13 cellular contexts compared by ENCODE assay signal in the genomic region with DNA sequence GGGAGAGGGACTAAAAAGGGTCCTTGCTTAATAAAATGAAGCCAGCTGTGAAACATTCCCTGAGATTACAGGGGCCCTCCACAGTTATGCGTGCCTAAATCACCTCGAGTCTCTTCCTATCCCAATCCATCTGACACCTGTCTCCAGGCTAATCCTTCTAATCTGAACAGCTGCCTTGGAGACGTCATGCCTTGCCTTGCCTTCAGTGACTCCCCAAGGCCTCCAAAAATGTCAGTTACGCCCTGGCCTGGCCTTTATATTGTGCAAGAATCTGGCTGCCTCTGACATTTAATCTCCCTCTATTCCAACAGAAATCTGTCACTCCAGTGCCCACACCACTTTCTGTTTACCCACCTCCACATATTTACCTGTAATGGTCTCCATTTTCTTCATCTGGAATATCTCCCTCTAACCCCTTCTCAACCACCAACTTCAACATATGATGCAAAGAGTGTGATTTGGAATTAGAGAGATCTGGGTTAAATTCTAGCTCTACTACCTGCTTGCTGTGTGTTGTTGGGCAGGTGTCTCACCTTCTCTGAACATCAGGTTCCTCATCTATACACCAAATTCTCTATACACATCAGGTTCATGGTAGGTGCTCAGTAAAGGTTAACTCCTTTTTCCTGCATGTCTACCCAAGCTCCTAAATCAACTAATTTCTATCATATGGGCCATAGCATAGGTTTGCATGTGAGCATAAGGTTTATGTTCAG. TPM values are rescaled to one million over a fixed set of nuclear protein-coding genes. Genes with fewer than 3 reads are reported as not detected.
DNase-seq lines count a peak whose midpoint lies in the region; ATAC-seq and TF ChIP-seq lines count a peak whose summit lies in the region.
"Had no signal": no experiment of that assay in that cellular context is flagged by ENCODE, and none has a peak within 500 bp of the region (broad histone marks: within the 10 kb centered on the region; RNA-seq: fewer than 3 reads in every experiment).

No MANE protein-coding gene starts in this region.

- peak overlapping the region in 1 of 2 experiments; percentile 0; a peak in 1 of 4 replicates for H4K8ac ChIP-seq in IMR-90 (ENCODE audit: low read depth in 2 of 2, low read length in 2 of 2)

- H2BK20ac ChIP-seq in IMR-90 (ENCODE audit: low read depth, low read length): peak overlapping the region; percentile 62

- POLR2A ChIA-PET in IMR-90 (lab: Charles Lee; ENCODE audit: unreplicated experiment): no interaction called here

- H2BK5ac ChIP-seq in IMR-90 (ENCODE audit: low read depth, low read length, poor library complexity, severe bottlenecking): peak overlapping the region; percentile 6

- BruUV-seq in IMR-90 (replicated peaks; lab: Mats Ljungman, UMichigan): no TSS peak

- H2BK120ac ChIP-seq in IMR-90 (ENCODE audit: low read depth, low read length): peak overlapping the region; percentile 38

- peak overlapping the region; percentile 19; the same call in 2 of the 3 replicates for H2BK15ac ChIP-seq in IMR-90 (ENCODE audit: low read depth, low read length)

- H3K4me1 ChIP-seq in IMR-90 (ENCODE audit: control insufficient read depth, insufficient read depth, low read length): peaks cover 12% of the 10 kb centered on the region
- peaks cover 9 to 19% of the 10 kb centered on the region in 2 donors for H3K4me1 ChIP-seq in adrenal gland (replicated peaks in 1 of 2)
- peaks cover 0 to 30% (median 3%) of the 10 kb centered on the region in 3 donors for H3K4me1 ChIP-seq in gastroesophageal sphincter
- H3K4me1 ChIP-seq in subcutaneous abdominal adipose tissue (ENCODE audit: control insufficient read depth in 5 of 5, insufficient read depth in 5 of 5, low read length in 5 of 5): peaks cover 10 to 26% (median 16%) of the 10 kb centered on the region in 5 donors
- H3K4me1 ChIP-seq: Caco-2 had no signal

- TF ChIP-seq POLR2A in IMR-90 (IDR thresholded peaks at IDR 0.05; ENCODE audit: low read depth, low read length) (no peak), adrenal gland (IDR thresholded peaks at IDR 0.05) (no peak), gastroesophageal sphincter (IDR thresholded peaks at IDR 0.05) (no peak)

- ATAC-seq in IMR-90 (ENCODE audit: low read depth): no peak
- ATAC-seq in gastroesophageal sphincter: peak; percentile 90
- no peak for ATAC-seq in HG02588 (IDR thresholded peaks at IDR 0.05; ENCODE audit: unreplicated experiment)
- ATAC-seq in GM18868 (IDR thresholded peaks at IDR 0.05; ENCODE audit: unreplicated experiment): no peak
- ATAC-seq in activated CD8-positive, alpha-beta memory T cell treated with anti-CD3 and anti-CD28 coated beads, Interleukin-2, amount 10 ng/mL, durations not matched to agents 7 days and 5 days: no peak
- ATAC-seq: activated T-cell treated with anti-CD3 and anti-CD28 coated beads, Interleukin-2, amount 50 U/mL, for 72 hours had no signal

- no peaks in the 10 kb centered on the region for H4K20me1 ChIP-seq in IMR-90 (ENCODE audit: insufficient read depth, low read length)

- no peak for TF ChIP-seq EP300 in gastroesophageal sphincter (IDR thresholded peaks at IDR 0.05)

- CTCF ChIA-PET in IMR-90 (lab: Yijun Ruan, JAX): interaction anchor here (0.9 to 1.4 kb wide), 3 partner anchors 12 to 88 kb away, joined by 3 read pairs; no protein-coding TSS in a partner anchor
- CTCF ChIA-PET in activated CD8-positive, alpha-beta memory T cell treated with anti-CD3 and anti-CD28 coated beads, Interleukin-2, amount 10 ng/mL, durations not matched to agents 7 days and 5 days (lab: Charles Lee): interaction anchor here (1.2 to 1.4 kb wide), 2 partner anchors 12 to 15 kb away, joined by 3 to 4 read pairs; no protein-coding TSS in a partner anchor

- no peaks in the 10 kb centered on the region for H3K36me3 Mint-ChIP-seq in activated CD8-positive, alpha-beta memory T cell treated with anti-CD3 and anti-CD28 coated beads, Interleukin-2, amount 10 ng/mL, durations not matched to agents 7 days and 5 days

- peak overlapping the region; percentile 28; the same call in 1 of the 2 replicates for H3K4ac ChIP-seq in IMR-90 (ENCODE audit: low read depth, low read length)

- DNase-seq in IMR-90 (no peak), adrenal gland (peak; percentile 51 to 86 (median 83)), NCI-H526 (lab: John Stamatoyannopoulos, UW) (no peak)
- DNase-seq in activated CD8-positive, alpha-beta memory T cell treated with anti-CD3 and anti-CD28 coated beads, Interleukin-2, amount 10 ng/mL, durations not matched to agents 7 days and 5 days: no peak
- DNase-seq: activated T-cell treated with anti-CD3 and anti-CD28 coated beads, Interleukin-2, amount 50 U/mL, for 72 hours; Caco-2; GOT3; sigmoid colon had no signal

- H3K27ac Mint-ChIP-seq in activated CD8-positive, alpha-beta memory T cell treated with anti-CD3 and anti-CD28 coated beads, Interleukin-2, amount 10 ng/mL, durations not matched to agents 7 days and 5 days: no peak overlapping the region
- H3K27ac Mint-ChIP-seq: activated T-cell treated with anti-CD3 and anti-CD28 coated beads, Interleukin-2, amount 50 U/mL, for 72 hours had no signal

- no peaks in the 10 kb centered on the region for H3K9me3 Mint-ChIP-seq in activated CD8-positive, alpha-beta memory T cell treated with anti-CD3 and anti-CD28 coated beads, Interleukin-2, amount 10 ng/mL, durations not matched to agents 7 days and 5 days (ENCODE audit: low read depth)
- H3K9me3 Mint-ChIP-seq: activated T-cell treated with anti-CD3 and anti-CD28 coated beads, Interleukin-2, amount 50 U/mL, for 72 hours had no signal

- H3K23ac ChIP-seq in IMR-90 (ENCODE audit: low read depth, low read length): no peak overlapping the region

- no peaks in the 10 kb centered on the region for H3K9me3 ChIP-seq in IMR-90 (ENCODE audit: control insufficient read depth, insufficient read depth, low read length)
- no peaks in the 10 kb centered on the region for H3K9me3 ChIP-seq in adrenal gland (replicated peaks in 1 of 3)
- H3K9me3 ChIP-seq in gastroesophageal sphincter: no peaks in the 10 kb centered on the region
- peaks cover 0 to 6% (median 0%) of the 10 kb centered on the region in 5 donors for H3K9me3 ChIP-seq in subcutaneous abdominal adipose tissue (ENCODE audit: control insufficient read depth in 5 of 5, low read length in 5 of 5)
- H3K9me3 ChIP-seq: Caco-2, sigmoid colon had no signal

- no peaks in the 10 kb centered on the region for H3K79me1 ChIP-seq in IMR-90 (ENCODE audit: low read depth in 1 of 2, low read length in 2 of 2)

- H3K27ac ChIP-seq in IMR-90 (ENCODE audit: insufficient read depth, low read length) (no peak overlapping the region), adrenal gland (peak overlapping the region in 2 of 5 donors; percentile 30 to 69), gastroesophageal sphincter (peak overlapping the region in 2 of 4 donors; percentile 12 to 28), subcutaneous abdominal adipose tissue (ENCODE audit: low read depth, low read length) (peak overlapping the region; percentile 53)
- H3K27ac ChIP-seq: brain microvascular endothelial cell had no signal

- TF ChIP-seq CTCF in IMR-90 (conservative IDR thresholded peaks at IDR 0.05; ENCODE audit: low read depth, low read length) (no peak), adrenal gland (IDR thresholded peaks at IDR 0.05) (no peak), gastroesophageal sphincter (IDR thresholded peaks at IDR 0.05) (no peak)

- no peaks in the 10 kb centered on the region for H3K27me3 ChIP-seq in IMR-90 (ENCODE audit: control insufficient read depth, insufficient read depth, low read length)
- no peaks in the 10 kb centered on the region for H3K27me3 ChIP-seq in adrenal gland
- no peaks in the 10 kb centered on the region for H3K27me3 ChIP-seq in gastroesophageal sphincter
- no peaks in the 10 kb centered on the region for H3K27me3 ChIP-seq in subcutaneous abdominal adipose tissue (ENCODE audit: control insufficient read depth in 5 of 5, insufficient read depth in 4 of 5, low read length in 5 of 5)
- H3K27me3 ChIP-seq: brain microvascular endothelial cell, sigmoid colon had no signal

- no peak overlapping the region for H3K4me3 ChIP-seq in IMR-90 (ENCODE audit: insufficient read depth, low read depth, low read length)
- no peak overlapping the region for H3K4me3 ChIP-seq in adrenal gland
- no peak overlapping the region for H3K4me3 ChIP-seq in gastroesophageal sphincter
- no peak overlapping the region for H3K4me3 ChIP-seq in subcutaneous abdominal adipose tissue (ENCODE audit: low read depth in 1 of 5, low read length in 5 of 5)
- H3K4me3 ChIP-seq: sigmoid colon had no signal

- no peak for TF ChIP-seq RAD21 in IMR-90 (IDR thresholded peaks at IDR 0.05; ENCODE audit: low read length)

- H4K91ac ChIP-seq in IMR-90 (ENCODE audit: insufficient read depth, low read depth, low read length): peak overlapping the region; percentile 46

- dilution Hi-C loops in IMR-90 (cut with HindIII; ENCODE audit: low sequenced_read_pairs, unreplicated experiment): no loop called here

- H2AK5ac ChIP-seq in IMR-90 (ENCODE audit: low read depth, low read length): peak overlapping the region; percentile 6; the same call in 1 of the 2 replicates

- H3K9ac ChIP-seq in IMR-90 (ENCODE audit: low read depth, low read length): no peak overlapping the region
- peak overlapping the region in 1 of 5 donors; percentile 54 for H3K9ac ChIP-seq in subcutaneous abdominal adipose tissue (ENCODE audit: low read length in 5 of 5)

- H3K36me3 ChIP-seq in IMR-90 (ENCODE audit: control insufficient read depth, insufficient read depth, low read length) (no peaks in the 10 kb centered on the region), adrenal gland (replicated peaks in 1 of 2) (no peaks in the 10 kb centered on the region), gastroesophageal sphincter (no peaks in the 10 kb centered on the region), subcutaneous abdominal adipose tissue (ENCODE audit: control insufficient read depth in 5 of 5, insufficient read depth in 5 of 5, low read length in 5 of 5) (no peaks in the 10 kb centered on the region)
- H3K36me3 ChIP-seq: brain microvascular endothelial cell, sigmoid colon had no signal

- H2AFZ ChIP-seq in IMR-90 (replicated peaks; ENCODE audit: low read length, poor library complexity): no peak overlapping the region

- no peak overlapping the region for H4K5ac ChIP-seq in IMR-90 (ENCODE audit: low read depth, low read length)

- peaks cover 10% of the 10 kb centered on the region for H3K9me1 ChIP-seq in IMR-90 (ENCODE audit: insufficient read depth, low read length)

- no peak overlapping the region for H3K4me2 ChIP-seq in IMR-90 (ENCODE audit: low read depth, low read length)

- whole genome bisulfite sequencing in IMR-90 (ENCODE audit: extremely low coverage in 2 of 2, insufficient read length in 1 of 2), 2 experiments: 74% methylated on average over 2 of the region's 4 CpGs; no CpG with 5 or more reads in 1 of the 2 experiments
- WGBS in adrenal gland, 4 donors: 26 to 52% (median 27%) methylated on average over 4 of the region's 4 CpGs
- WGBS in gastroesophageal sphincter (ENCODE audit: low coverage in 1 of 2), 2 donors: 42 to 46% methylated on average over 3 to 4 of the region's 4 CpGs

- H3K56ac ChIP-seq in IMR-90 (ENCODE audit: extremely low read depth, insufficient read depth, low read length): no peak overlapping the region

- no peaks in the 10 kb centered on the region for H3K4me1 Mint-ChIP-seq in activated CD8-positive, alpha-beta memory T cell treated with anti-CD3 and anti-CD28 coated beads, Interleukin-2, amount 10 ng/mL, durations not matched to agents 7 days and 5 days

- H3K27me3 Mint-ChIP-seq in activated CD8-positive, alpha-beta memory T cell treated with anti-CD3 and anti-CD28 coated beads, Interleukin-2, amount 10 ng/mL, durations not matched to agents 7 days and 5 days: peaks cover 6% of the 10 kb centered on the region

- no peak overlapping the region for H2AK9ac ChIP-seq in IMR-90 (replicated peaks; ENCODE audit: low read depth, low read length, poor library complexity)

- in situ Hi-C loops in IMR-90 (cut with MboI; ENCODE audit: low sequenced_read_pairs): no loop called here

- H3K18ac ChIP-seq in IMR-90 (ENCODE audit: low read depth, low read length): no peak overlapping the region; the same call in 1 of the 2 replicates

- H3K14ac ChIP-seq in IMR-90 (replicated peaks; ENCODE audit: low read depth, low read length): no peak overlapping the region

- intact Hi-C loops in IMR-90 (cut with micrococcal nuclease) (no loop called here), adrenal gland (cut with DNase I) (no loop called here)

- H3K4me3 Mint-ChIP-seq in activated CD8-positive, alpha-beta memory T cell treated with anti-CD3 and anti-CD28 coated beads, Interleukin-2, amount 10 ng/mL, durations not matched to agents 7 days and 5 days: no peak overlapping the region
- H3K4me3 Mint-ChIP-seq: activated T-cell treated with anti-CD3 and anti-CD28 coated beads, Interleukin-2, amount 50 U/mL, for 72 hours had no signal

RNA-seq across cellular contexts. Expression of gene PTCD2, which starts 57.9 kb away (rescaled TPM):
- total RNA-seq in IMR-90 (2012; rRNA removed): 9.9 and 10.0 TPM in 2 replicates
- 5.2 and 6.5 TPM in 2 replicates for polyA plus RNA-seq in IMR-90 (2012; rRNA removed)
- 1.6 and 2.2 TPM in 2 replicates for polyA plus RNA-seq in IMR-90 (2012; cell fraction: cytosol; rRNA removed)
- polyA plus RNA-seq in IMR-90 (2012; cell fraction: nucleus; rRNA removed; ENCODE audit: low replicate concordance): 3.1 and 8.4 TPM in 2 replicates
- total RNA-seq in adrenal gland: 10 to 100 TPM; 11.9 to 20.6 (median 14.2) TPM
- polyA plus RNA-seq in adrenal gland: 10 to 100 TPM in 1 of 3 donors, 1 to 10 TPM in 2; 1.7 to 18.0 (median 3.2) TPM
- 1 to 10 TPM; 2.7 to 7.2 (median 5.4) TPM for total RNA-seq in gastroesophageal sphincter
- total RNA-seq in activated CD8-positive, alpha-beta memory T cell treated with anti-CD3 and anti-CD28 coated beads, Interleukin-2, amount 10 ng/mL, durations not matched to agents 7 days and 5 days: 10 to 100 TPM; 10.2 to 10.6 TPM

RNA-seq across cellular contexts. Expression of gene MRPS27, which starts 58.0 kb away (rescaled TPM):
- total RNA-seq in IMR-90 (2012; rRNA removed) (80.3 and 90.5 TPM in 2 replicates), adrenal gland (10 to 100 TPM; 61.1 to 91.9 (median 69.7) TPM), gastroesophageal sphincter (10 to 100 TPM; 48.6 to 57.9 (median 55.1) TPM)
- polyA plus RNA-seq in IMR-90 (2012; rRNA removed) (38.7 and 46.9 TPM in 2 replicates), adrenal gland (10 to 100 TPM; 20.8 to 92.8 (median 25.9) TPM)
- 21.4 and 34.8 TPM in 2 replicates for polyA plus RNA-seq in IMR-90 (2012; cell fraction: cytosol; rRNA removed)
- 20.3 and 37.8 TPM in 2 replicates for polyA plus RNA-seq in IMR-90 (2012; cell fraction: nucleus; rRNA removed; ENCODE audit: low replicate concordance)
- total RNA-seq in activated CD8-positive, alpha-beta memory T cell treated with anti-CD3 and anti-CD28 coated beads, Interleukin-2, amount 10 ng/mL, durations not matched to agents 7 days and 5 days: 10 to 100 TPM; 45.5 to 52.6 TPM

Comparison
In these comparisons a context has a peak if more than half of its experiments do, and no peak if none do; other contexts are left out.
1. DNase-seq: peak in adrenal gland (7 of 7); none in IMR-90 (single experiment), activated CD8-positive, alpha-beta memory T cell treated with anti-CD3 and anti-CD28 coated beads, Interleukin-2, amount 10 ng/mL, durations not matched to agents 7 days and 5 days (single experiment) and NCI-H526 (0 of 2).